ENCODE assay signal across 18 cellular contexts in genomic region chr4:118936406-118936805, GRCh38. TPM values are rescaled to one million over a fixed set of nuclear protein-coding genes. Genes with fewer than 3 reads are reported as not detected.
DNase-seq lines count a peak whose midpoint lies in the region; ATAC-seq and TF ChIP-seq lines count a peak whose summit lies in the region.
"Had no signal": no experiment of that assay in that cellular context is flagged by ENCODE, and none has a peak within 500 bp of the region (broad histone marks: within the 10 kb centered on the region; RNA-seq: fewer than 3 reads in every experiment).

No MANE protein-coding gene starts in this region.

- ATAC-seq in psoas muscle (no peak), GM21367 (IDR thresholded peaks at IDR 0.05; ENCODE audit: unreplicated experiment) (no peak)
- no peak for ATAC-seq in activated CD8-positive, alpha-beta memory T cell treated with anti-CD3 and anti-CD28 coated beads, Interleukin-2, amount 10 ng/mL, durations not matched to agents 7 days and 5 days
- ATAC-seq: CD8-positive, alpha-beta T cell; HepG2 had no signal

- H3K27me3 ChIP-seq in esophagus muscularis mucosa (no peaks in the 10 kb centered on the region), psoas muscle (ENCODE audit: insufficient read depth in 3 of 3, low read length in 2 of 3) (no peaks in the 10 kb centered on the region)
- H3K27me3 ChIP-seq: BLaER1, SJSA1 had no signal

- H3K27ac Mint-ChIP-seq in activated CD8-positive, alpha-beta memory T cell treated with anti-CD3 and anti-CD28 coated beads, Interleukin-2, amount 10 ng/mL, durations not matched to agents 7 days and 5 days = no peak overlapping the region
- H3K27ac Mint-ChIP-seq in mesothelial cell of epicardium = no peak overlapping the region
- H3K27ac Mint-ChIP-seq: CD8-positive, alpha-beta T cell had no signal

- H3K27me3 Mint-ChIP-seq in activated CD8-positive, alpha-beta memory T cell treated with anti-CD3 and anti-CD28 coated beads, Interleukin-2, amount 10 ng/mL, durations not matched to agents 7 days and 5 days = peaks cover 24% of the 10 kb centered on the region
- H3K27me3 Mint-ChIP-seq in mesothelial cell of epicardium (ENCODE audit: low read depth) = no peaks in the 10 kb centered on the region

- intact Hi-C loops in esophagus muscularis mucosa (cut with DNase I) (no loop called here), psoas muscle (cut with DNase I) (no loop called here)

- H3K4me3 Mint-ChIP-seq in activated CD8-positive, alpha-beta memory T cell treated with anti-CD3 and anti-CD28 coated beads, Interleukin-2, amount 10 ng/mL, durations not matched to agents 7 days and 5 days = no peak overlapping the region
- no peak overlapping the region for H3K4me3 Mint-ChIP-seq in mesothelial cell of epicardium
- H3K4me3 Mint-ChIP-seq: CD8-positive, alpha-beta T cell had no signal

- 63% methylated on average over 3 of the region's 3 CpGs for WGBS in esophagus muscularis mucosa
- 60 to 67% (median 65%) methylated on average over 3 of the region's 3 CpGs for WGBS in psoas muscle, 3 donors

- no peaks in the 10 kb centered on the region for H3K9me3 Mint-ChIP-seq in activated CD8-positive, alpha-beta memory T cell treated with anti-CD3 and anti-CD28 coated beads, Interleukin-2, amount 10 ng/mL, durations not matched to agents 7 days and 5 days (ENCODE audit: low read depth)
- no peaks in the 10 kb centered on the region for H3K9me3 Mint-ChIP-seq in mesothelial cell of epicardium
- H3K9me3 Mint-ChIP-seq: CD8-positive, alpha-beta T cell had no signal

- TF ChIP-seq CTCF in esophagus muscularis mucosa (IDR thresholded peaks at IDR 0.05) (no peak), psoas muscle (IDR thresholded peaks at IDR 0.05) (no peak), mesothelial cell of epicardium (IDR thresholded peaks at IDR 0.05; ENCODE audit: unreplicated experiment) (no peak)

- DNase-seq in DMS 273 (lab: John Stamatoyannopoulos, UW; ENCODE audit: unreplicated experiment) (peak; percentile 77), NCI-H524 (lab: John Stamatoyannopoulos, UW) (peak; percentile 70 to 85), esophagus muscularis mucosa (ENCODE audit: extremely low spot score) (no peak), psoas muscle (no peak), RPMI8226 (no peak), mesothelial cell of epicardium (ENCODE audit: low spot score in 2 of 2, unreplicated experiment in 2 of 2) (no peak)
- no peak for DNase-seq in activated CD8-positive, alpha-beta memory T cell treated with anti-CD3 and anti-CD28 coated beads, Interleukin-2, amount 10 ng/mL, durations not matched to agents 7 days and 5 days
- DNase-seq: CD8-positive, alpha-beta T cell; DND-41; KG1; NCI-H1436 treated with DMSO at 0.1 percent for 48 hours; NCI-H2081 treated with DMSO at 0.1 percent for 48 hours; NCI-H2227 treated with DMSO at 0.1 percent for 48 hours; NCI-H526 had no signal

- H3K36me3 Mint-ChIP-seq in activated CD8-positive, alpha-beta memory T cell treated with anti-CD3 and anti-CD28 coated beads, Interleukin-2, amount 10 ng/mL, durations not matched to agents 7 days and 5 days = no peaks in the 10 kb centered on the region
- no peaks in the 10 kb centered on the region for H3K36me3 Mint-ChIP-seq in mesothelial cell of epicardium
- H3K36me3 Mint-ChIP-seq: CD8-positive, alpha-beta T cell had no signal

- no peaks in the 10 kb centered on the region for H3K4me1 Mint-ChIP-seq in activated CD8-positive, alpha-beta memory T cell treated with anti-CD3 and anti-CD28 coated beads, Interleukin-2, amount 10 ng/mL, durations not matched to agents 7 days and 5 days
- peaks cover 28% of the 10 kb centered on the region for H3K4me1 Mint-ChIP-seq in mesothelial cell of epicardium

- H3K27ac ChIP-seq in esophagus muscularis mucosa (replicated peaks in 1 of 4) (peak overlapping the region; percentile 83 to 87 (median 86)), psoas muscle (peak overlapping the region; percentile 23)
- H3K27ac ChIP-seq: BLaER1, SJSA1 had no signal

- H3K4me1 ChIP-seq in esophagus muscularis mucosa (peaks cover 34 to 94% (median 84%) of the 10 kb centered on the region in 4 donors), psoas muscle (peaks cover 6% of the 10 kb centered on the region)
- H3K4me1 ChIP-seq: SJSA1 had no signal

- CTCF ChIA-PET in activated CD8-positive, alpha-beta memory T cell treated with anti-CD3 and anti-CD28 coated beads, Interleukin-2, amount 10 ng/mL, durations not matched to agents 7 days and 5 days (lab: Charles Lee) = no interaction called here

- TF ChIP-seq POLR2A in esophagus muscularis mucosa (IDR thresholded peaks at IDR 0.05; ENCODE audit: low read depth) = no peak

- no peak overlapping the region for H3K4me3 ChIP-seq in esophagus muscularis mucosa
- no peak overlapping the region for H3K4me3 ChIP-seq in psoas muscle
- H3K4me3 ChIP-seq: BLaER1, SJSA1 had no signal

- H3K36me3 ChIP-seq in esophagus muscularis mucosa = no peaks in the 10 kb centered on the region
- no peaks in the 10 kb centered on the region for H3K36me3 ChIP-seq in psoas muscle (ENCODE audit: insufficient read depth in 1 of 2, low read depth in 1 of 2)
- H3K36me3 ChIP-seq: BLaER1, SJSA1 had no signal

- H3K9me3 ChIP-seq in esophagus muscularis mucosa = no peaks in the 10 kb centered on the region
- H3K9me3 ChIP-seq in psoas muscle = no peaks in the 10 kb centered on the region
- H3K9me3 ChIP-seq: BLaER1, SJSA1 had no signal

- TF ChIP-seq EP300 in esophagus muscularis mucosa (IDR thresholded peaks at IDR 0.05) = no peak

RNA-seq across cellular contexts. Expression of gene SYNPO2, which starts 47.8 kb away (rescaled TPM):
- 1,000 to 10,000 TPM; 2,073 to 2,783 (median 2,517) TPM for total RNA-seq in esophagus muscularis mucosa
- 1,000 to 10,000 TPM; 1,548 to 2,858 (median 2,312) TPM for total RNA-seq in psoas muscle
- polyA plus RNA-seq in psoas muscle = 100 to 1,000 TPM in 2 of 3 donors, 10 to 100 TPM in 1; 35.7 to 861 (median 475) TPM
- 1 to 10 TPM in 1 of 2 experiments, under 1 TPM in 1; 0.89 to 1.0 TPM for total RNA-seq in activated CD8-positive, alpha-beta memory T cell treated with anti-CD3 and anti-CD28 coated beads, Interleukin-2, amount 10 ng/mL, durations not matched to agents 7 days and 5 days
- total RNA-seq in mesothelial cell of epicardium = 20.6 to 23.4 TPM (median 22.6 TPM) in 3 replicates
- total RNA-seq: HepG2 had no signal
- polyA plus RNA-seq: HepG2 had no signal

Comparison
In these comparisons a context has a peak if more than half of its experiments do, and no peak if none do; other contexts are left out.
1. DNase-seq: peak in DMS 273 (single experiment) and NCI-H524 (2 of 2); none in esophagus muscularis mucosa (single experiment), psoas muscle (0 of 2), RPMI8226 (single experiment), activated CD8-positive, alpha-beta memory T cell treated with anti-CD3 and anti-CD28 coated beads, Interleukin-2, amount 10 ng/mL, durations not matched to agents 7 days and 5 days (single experiment) and mesothelial cell of epicardium (0 of 2).
2. RNA of gene SYNPO2, which starts 47.8 kb away (total RNA-seq): 2,073 to 2,783 TPM in esophagus muscularis mucosa and 1,548 to 2,858 TPM in psoas muscle; 20.6 to 23.4 TPM in mesothelial cell of epicardium and 0.89 to 1.0 TPM in activated CD8-positive, alpha-beta memory T cell treated with anti-CD3 and anti-CD28 coated beads, Interleukin-2, amount 10 ng/mL, durations not matched to agents 7 days and 5 days; every median in the first group is over 10 times any median in the second.